ENCODE assay signal across 1 cellular context in the genomic region with DNA sequence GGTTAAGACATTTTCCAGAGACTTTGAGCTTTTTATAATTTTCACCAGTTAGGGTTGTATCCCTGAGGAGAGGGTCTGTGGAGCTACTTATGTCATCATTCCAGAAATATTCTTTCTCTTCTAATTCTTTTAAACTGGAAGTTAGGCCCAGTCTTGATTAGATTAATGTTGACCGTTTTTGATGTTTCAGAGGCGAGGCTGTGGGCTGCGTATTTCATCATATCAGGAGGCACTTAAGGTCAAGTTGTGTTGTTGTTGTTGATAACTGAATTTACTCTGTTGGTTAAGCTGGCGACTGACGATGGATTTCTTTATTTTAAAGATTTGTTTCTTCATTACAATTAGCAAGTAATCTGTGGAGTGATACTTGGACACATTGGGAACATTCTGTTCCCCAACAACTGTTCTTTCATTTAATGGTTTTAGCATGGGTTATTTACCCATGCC.
A peak's percentile ranks its signal among the peaks of the same experiment; 100 is the strongest.
TF ChIP-seq lines count a peak whose summit lies in the region.

No MANE protein-coding gene starts in this region.

TF ChIP-seq in K562, 482 proteins besides CTCF, POLR2A, EP300 and RAD21 (continued from another document and continues in another):
- TF ChIP-seq, protein P1, sequence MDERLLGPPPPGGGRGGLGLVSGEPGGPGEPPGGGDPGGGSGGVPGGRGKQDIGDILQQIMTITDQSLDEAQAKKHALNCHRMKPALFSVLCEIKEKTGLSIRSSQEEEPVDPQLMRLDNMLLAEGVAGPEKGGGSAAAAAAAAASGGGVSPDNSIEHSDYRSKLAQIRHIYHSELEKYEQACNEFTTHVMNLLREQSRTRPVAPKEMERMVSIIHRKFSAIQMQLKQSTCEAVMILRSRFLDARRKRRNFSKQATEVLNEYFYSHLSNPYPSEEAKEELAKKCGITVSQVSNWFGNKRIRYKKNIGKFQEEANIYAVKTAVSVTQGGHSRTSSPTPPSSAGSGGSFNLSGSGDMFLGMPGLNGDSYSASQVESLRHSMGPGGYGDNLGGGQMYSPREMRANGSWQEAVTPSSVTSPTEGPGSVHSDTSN (CRISPR knock-in tag; IDR thresholded peaks at IDR 0.05; ENCODE audit: low read depth), result no peak
- TF ChIP-seq, protein P1 (tag; conservative IDR thresholded peaks at IDR 0.05; ENCODE audit: low read depth), result peak; percentile 35; the same call in 1 of the 2 replicates
- TF ChIP-seq, protein P2, sequence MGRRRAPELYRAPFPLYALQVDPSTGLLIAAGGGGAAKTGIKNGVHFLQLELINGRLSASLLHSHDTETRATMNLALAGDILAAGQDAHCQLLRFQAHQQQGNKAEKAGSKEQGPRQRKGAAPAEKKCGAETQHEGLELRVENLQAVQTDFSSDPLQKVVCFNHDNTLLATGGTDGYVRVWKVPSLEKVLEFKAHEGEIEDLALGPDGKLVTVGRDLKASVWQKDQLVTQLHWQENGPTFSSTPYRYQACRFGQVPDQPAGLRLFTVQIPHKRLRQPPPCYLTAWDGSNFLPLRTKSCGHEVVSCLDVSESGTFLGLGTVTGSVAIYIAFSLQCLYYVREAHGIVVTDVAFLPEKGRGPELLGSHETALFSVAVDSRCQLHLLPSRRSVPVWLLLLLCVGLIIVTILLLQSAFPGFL (CRISPR knock-in tag; IDR thresholded peaks at IDR 0.05), result no peak
- TF ChIP-seq MIER1 (IDR thresholded peaks at IDR 0.05; ENCODE audit: low read depth) (no peak), JUND (IDR thresholded peaks at IDR 0.05; ENCODE audit: borderline replicate concordance, low read depth, low read length) (peak; percentile 76), JUND (tag; IDR thresholded peaks at IDR 0.05; ENCODE audit: borderline replicate concordance, low read depth, low read length) (peak; percentile 59; the same call in 1 of the 3 replicates), ZNF347 (CRISPR knock-in tag; IDR thresholded peaks at IDR 0.05; ENCODE audit: low read depth) (no peak), TBL1XR1 (IDR thresholded peaks at IDR 0.05; ENCODE audit: low read length in 2 of 2) (peak in 1 of 2 experiments; percentile 47; a peak in 1 of 4 replicates), RCOR1 (IDR thresholded peaks at IDR 0.05; ENCODE audit: borderline replicate concordance in 1 of 2, low read depth in 2 of 2, low read length in 2 of 2) (peak in 1 of 2 experiments; percentile 67; a peak in 1 of 4 replicates), MBD2 (IDR thresholded peaks at IDR 0.05; ENCODE audit: borderline replicate concordance, low read depth) (no peak), POLR3G (IDR thresholded peaks at IDR 0.05; ENCODE audit: extremely low read depth, insufficient read length, insufficient replicate concordance) (no peak), C11orf30 (IDR thresholded peaks at IDR 0.05; ENCODE audit: low read depth) (no peak), KHSRP (IDR thresholded peaks at IDR 0.05) (no peak), ETV1 (tag; conservative IDR thresholded peaks at IDR 0.05; ENCODE audit: low read depth) (no peak), PCBP1 (IDR thresholded peaks at IDR 0.05; ENCODE audit: low read depth, low read length, poor library complexity, severe bottlenecking) (no peak), MAFF (IDR thresholded peaks at IDR 0.05; ENCODE audit: low read length) (no peak), RBM39 (optimal IDR thresholded peaks at IDR 0.05; ENCODE audit: low read depth, low read length) (no peak), PHF21A (IDR thresholded peaks at IDR 0.05; ENCODE audit: borderline replicate concordance, low read depth) (no peak), ELF1 (tag; IDR thresholded peaks at IDR 0.05) (no peak), ZNF507 (tag; conservative IDR thresholded peaks at IDR 0.05) (no peak), PHF8 (IDR thresholded peaks at IDR 0.05; ENCODE audit: borderline replicate concordance, low read length) (no peak), MAFK (IDR thresholded peaks at IDR 0.05; ENCODE audit: low read length) (no peak), RFX7 (CRISPR knock-in tag; IDR thresholded peaks at IDR 0.05) (no peak), HMG20B (CRISPR knock-in tag; IDR thresholded peaks at IDR 0.05) (no peak), ZNF311 (CRISPR knock-in tag; IDR thresholded peaks at IDR 0.05) (no peak), ZNF668 (CRISPR knock-in tag; IDR thresholded peaks at IDR 0.05) (no peak; the same call in 1 of the 2 replicates), SP1 (CRISPR knock-in tag; IDR thresholded peaks at IDR 0.05) (no peak), ATF1 (CRISPR knock-in tag; IDR thresholded peaks at IDR 0.05) (no peak), ATF1 (tag; IDR thresholded peaks at IDR 0.05) (no peak), XRCC4 (IDR thresholded peaks at IDR 0.05; ENCODE audit: extremely low read depth, insufficient read depth, insufficient read length) (no peak), FOSL1 (tag; conservative IDR thresholded peaks at IDR 0.05) (0 out of 2 replicates have a peak, but pooled peaks have one; percentile 14), NELFE (IDR thresholded peaks at IDR 0.05; ENCODE audit: insufficient read depth, insufficient read length) (no peak), ZNF384 (IDR thresholded peaks at IDR 0.05; ENCODE audit: low read depth, low read length) (no peak), POU5F1 (IDR thresholded peaks at IDR 0.05; ENCODE audit: borderline replicate concordance, low read depth, low read length, partially characterized antibody) (no peak), SREBF1 (IDR thresholded peaks at IDR 0.05; ENCODE audit: borderline replicate concordance, low read depth, low read length) (no peak), CTBP1 (IDR thresholded peaks at IDR 0.05; ENCODE audit: borderline replicate concordance) (no peak), TRIM24 (IDR thresholded peaks at IDR 0.05) (peak in 1 of 2 experiments; percentile 50; a peak in 1 of 4 replicates), NR2C1 (IDR thresholded peaks at IDR 0.05) (no peak; the same call in 1 of the 2 replicates), NR2C1 (tag; IDR thresholded peaks at IDR 0.05) (peak; percentile 46; the same call in 1 of the 2 replicates), MEF2D (tag; conservative IDR thresholded peaks at IDR 0.05; ENCODE audit: low read depth) (no peak), HLTF (IDR thresholded peaks at IDR 0.05) (no peak)
- TF ChIP-seq, protein P3, sequence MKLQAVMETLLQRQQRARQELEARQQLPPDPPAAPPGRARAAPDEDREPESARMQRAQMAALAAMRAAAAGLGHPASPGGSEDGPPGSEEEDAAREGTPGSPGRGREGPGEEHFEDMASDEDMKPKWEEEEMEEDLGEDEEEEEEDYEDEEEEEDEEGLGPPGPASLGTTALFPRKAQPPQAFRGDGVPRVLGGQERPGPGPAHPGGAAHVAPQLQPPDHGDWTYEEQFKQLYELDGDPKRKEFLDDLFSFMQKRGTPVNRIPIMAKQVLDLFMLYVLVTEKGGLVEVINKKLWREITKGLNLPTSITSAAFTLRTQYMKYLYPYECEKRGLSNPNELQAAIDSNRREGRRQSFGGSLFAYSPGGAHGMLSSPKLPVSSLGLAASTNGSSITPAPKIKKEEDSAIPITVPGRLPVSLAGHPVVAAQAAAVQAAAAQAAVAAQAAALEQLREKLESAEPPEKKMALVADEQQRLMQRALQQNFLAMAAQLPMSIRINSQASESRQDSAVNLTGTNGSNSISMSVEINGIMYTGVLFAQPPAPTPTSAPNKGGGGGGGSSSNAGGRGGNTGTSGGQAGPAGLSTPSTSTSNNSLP (IDR thresholded peaks at IDR 0.05; ENCODE audit: borderline replicate concordance, low read depth, low read length), result peak; percentile 85
- TF ChIP-seq, protein P4, sequence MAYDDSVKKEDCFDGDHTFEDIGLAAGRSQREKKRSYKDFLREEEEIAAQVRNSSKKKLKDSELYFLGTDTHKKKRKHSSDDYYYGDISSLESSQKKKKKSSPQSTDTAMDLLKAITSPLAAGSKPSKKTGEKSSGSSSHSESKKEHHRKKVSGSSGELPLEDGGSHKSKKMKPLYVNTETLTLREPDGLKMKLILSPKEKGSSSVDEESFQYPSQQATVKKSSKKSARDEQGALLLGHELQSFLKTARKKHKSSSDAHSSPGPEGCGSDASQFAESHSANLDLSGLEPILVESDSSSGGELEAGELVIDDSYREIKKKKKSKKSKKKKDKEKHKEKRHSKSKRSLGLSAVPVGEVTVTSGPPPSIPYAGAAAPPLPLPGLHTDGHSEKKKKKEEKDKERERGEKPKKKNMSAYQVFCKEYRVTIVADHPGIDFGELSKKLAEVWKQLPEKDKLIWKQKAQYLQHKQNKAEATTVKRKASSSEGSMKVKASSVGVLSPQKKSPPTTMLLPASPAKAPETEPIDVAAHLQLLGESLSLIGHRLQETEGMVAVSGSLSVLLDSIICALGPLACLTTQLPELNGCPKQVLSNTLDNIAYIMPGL (CRISPR knock-in tag; IDR thresholded peaks at IDR 0.05), result no peak
- TF ChIP-seq, protein P5, sequence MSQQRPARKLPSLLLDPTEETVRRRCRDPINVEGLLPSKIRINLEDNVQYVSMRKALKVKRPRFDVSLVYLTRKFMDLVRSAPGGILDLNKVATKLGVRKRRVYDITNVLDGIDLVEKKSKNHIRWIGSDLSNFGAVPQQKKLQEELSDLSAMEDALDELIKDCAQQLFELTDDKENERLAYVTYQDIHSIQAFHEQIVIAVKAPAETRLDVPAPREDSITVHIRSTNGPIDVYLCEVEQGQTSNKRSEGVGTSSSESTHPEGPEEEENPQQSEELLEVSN (IDR thresholded peaks at IDR 0.05; ENCODE audit: borderline replicate concordance in 1 of 2, extremely low read depth in 1 of 2, insufficient read depth in 1 of 2, insufficient read length in 1 of 2, low read depth in 1 of 2, low read length in 1 of 2, poor library complexity in 1 of 2, severe bottlenecking in 1 of 2), result no peak
- TF ChIP-seq, protein P6, sequence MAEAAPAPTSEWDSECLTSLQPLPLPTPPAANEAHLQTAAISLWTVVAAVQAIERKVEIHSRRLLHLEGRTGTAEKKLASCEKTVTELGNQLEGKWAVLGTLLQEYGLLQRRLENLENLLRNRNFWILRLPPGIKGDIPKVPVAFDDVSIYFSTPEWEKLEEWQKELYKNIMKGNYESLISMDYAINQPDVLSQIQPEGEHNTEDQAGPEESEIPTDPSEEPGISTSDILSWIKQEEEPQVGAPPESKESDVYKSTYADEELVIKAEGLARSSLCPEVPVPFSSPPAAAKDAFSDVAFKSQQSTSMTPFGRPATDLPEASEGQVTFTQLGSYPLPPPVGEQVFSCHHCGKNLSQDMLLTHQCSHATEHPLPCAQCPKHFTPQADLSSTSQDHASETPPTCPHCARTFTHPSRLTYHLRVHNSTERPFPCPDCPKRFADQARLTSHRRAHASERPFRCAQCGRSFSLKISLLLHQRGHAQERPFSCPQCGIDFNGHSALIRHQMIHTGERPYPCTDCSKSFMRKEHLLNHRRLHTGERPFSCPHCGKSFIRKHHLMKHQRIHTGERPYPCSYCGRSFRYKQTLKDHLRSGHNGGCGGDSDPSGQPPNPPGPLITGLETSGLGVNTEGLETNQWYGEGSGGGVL (CRISPR knock-in tag; IDR thresholded peaks at IDR 0.05), result no peak
- TF ChIP-seq, protein P7, sequence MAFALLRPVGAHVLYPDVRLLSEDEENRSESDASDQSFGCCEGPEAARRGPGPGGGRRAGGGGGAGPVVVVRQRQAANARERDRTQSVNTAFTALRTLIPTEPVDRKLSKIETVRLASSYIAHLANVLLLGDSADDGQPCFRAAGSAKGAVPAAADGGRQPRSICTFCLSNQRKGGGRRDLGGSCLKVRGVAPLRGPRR (CRISPR knock-in tag; IDR thresholded peaks at IDR 0.05), result no peak
- TF ChIP-seq, protein P8, sequence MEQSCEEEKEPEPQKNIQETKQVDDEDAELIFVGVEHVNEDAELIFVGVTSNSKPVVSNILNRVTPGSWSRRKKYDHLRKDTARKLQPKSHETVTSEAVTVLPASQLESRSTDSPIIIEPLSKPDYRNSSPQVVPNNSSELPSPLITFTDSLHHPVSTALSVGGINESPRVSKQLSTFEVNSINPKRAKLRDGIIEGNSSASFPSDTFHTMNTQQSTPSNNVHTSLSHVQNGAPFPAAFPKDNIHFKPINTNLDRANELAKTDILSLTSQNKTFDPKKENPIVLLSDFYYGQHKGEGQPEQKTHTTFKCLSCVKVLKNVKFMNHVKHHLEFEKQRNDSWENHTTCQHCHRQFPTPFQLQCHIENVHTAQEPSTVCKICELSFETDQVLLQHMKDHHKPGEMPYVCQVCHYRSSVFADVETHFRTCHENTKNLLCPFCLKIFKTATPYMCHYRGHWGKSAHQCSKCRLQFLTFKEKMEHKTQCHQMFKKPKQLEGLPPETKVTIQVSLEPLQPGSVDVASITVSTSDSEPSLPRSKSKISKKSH (CRISPR knock-in tag; IDR thresholded peaks at IDR 0.05), result no peak
- TF ChIP-seq, protein P9, sequence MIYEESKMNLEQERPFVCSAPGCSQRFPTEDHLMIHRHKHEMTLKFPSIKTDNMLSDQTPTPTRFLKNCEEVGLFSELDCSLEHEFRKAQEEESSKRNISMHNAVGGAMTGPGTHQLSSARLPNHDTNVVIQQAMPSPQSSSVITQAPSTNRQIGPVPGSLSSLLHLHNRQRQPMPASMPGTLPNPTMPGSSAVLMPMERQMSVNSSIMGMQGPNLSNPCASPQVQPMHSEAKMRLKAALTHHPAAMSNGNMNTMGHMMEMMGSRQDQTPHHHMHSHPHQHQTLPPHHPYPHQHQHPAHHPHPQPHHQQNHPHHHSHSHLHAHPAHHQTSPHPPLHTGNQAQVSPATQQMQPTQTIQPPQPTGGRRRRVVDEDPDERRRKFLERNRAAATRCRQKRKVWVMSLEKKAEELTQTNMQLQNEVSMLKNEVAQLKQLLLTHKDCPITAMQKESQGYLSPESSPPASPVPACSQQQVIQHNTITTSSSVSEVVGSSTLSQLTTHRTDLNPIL (CRISPR knock-in tag; IDR thresholded peaks at IDR 0.05), result no peak
- TF ChIP-seq, protein P10, sequence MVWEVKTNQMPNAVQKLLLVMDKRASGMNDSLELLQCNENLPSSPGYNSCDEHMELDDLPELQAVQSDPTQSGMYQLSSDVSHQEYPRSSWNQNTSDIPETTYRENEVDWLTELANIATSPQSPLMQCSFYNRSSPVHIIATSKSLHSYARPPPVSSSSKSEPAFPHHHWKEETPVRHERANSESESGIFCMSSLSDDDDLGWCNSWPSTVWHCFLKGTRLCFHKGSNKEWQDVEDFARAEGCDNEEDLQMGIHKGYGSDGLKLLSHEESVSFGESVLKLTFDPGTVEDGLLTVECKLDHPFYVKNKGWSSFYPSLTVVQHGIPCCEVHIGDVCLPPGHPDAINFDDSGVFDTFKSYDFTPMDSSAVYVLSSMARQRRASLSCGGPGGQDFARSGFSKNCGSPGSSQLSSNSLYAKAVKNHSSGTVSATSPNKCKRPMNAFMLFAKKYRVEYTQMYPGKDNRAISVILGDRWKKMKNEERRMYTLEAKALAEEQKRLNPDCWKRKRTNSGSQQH (CRISPR knock-in tag; IDR thresholded peaks at IDR 0.05), result no peak
